ENCODE assay signal across 14 cellular contexts in the genomic region with DNA sequence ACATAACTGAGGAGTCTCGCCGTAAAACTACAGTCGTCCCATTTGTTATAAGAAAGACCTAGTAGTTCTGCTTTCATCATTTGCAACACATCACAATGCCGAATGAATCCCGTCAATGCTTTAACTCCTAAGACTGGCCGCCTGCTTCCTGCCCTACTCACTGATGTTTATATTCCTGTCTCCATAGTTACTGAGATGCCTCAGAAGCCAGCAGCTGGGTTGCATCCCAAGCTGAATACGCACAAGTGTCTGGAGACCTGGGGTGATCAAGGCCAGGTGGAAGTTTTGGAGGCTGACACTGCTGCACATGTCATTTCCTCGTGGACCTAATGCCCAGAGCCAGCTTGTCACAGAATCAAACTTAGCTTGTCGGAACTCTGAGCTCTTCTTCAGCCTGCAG.
DNase-seq lines count a peak whose midpoint lies in the region; ATAC-seq and TF ChIP-seq lines count a peak whose summit lies in the region.
"Had no signal": no experiment of that assay in that cellular context is flagged by ENCODE, and none has a peak within 500 bp of the region (broad histone marks: within the 10 kb centered on the region; RNA-seq: fewer than 3 reads in every experiment).

No MANE protein-coding gene starts in this region.

- TF ChIP-seq EP300 in transverse colon (IDR thresholded peaks at IDR 0.05; ENCODE audit: low read depth): no peak

- TF ChIP-seq CTCF in endothelial cell (IDR thresholded peaks at IDR 0.05; ENCODE audit: unreplicated experiment): no peak
- no peak for TF ChIP-seq CTCF in transverse colon (IDR thresholded peaks at IDR 0.05)
- no peak for TF ChIP-seq CTCF in Calu3 (IDR thresholded peaks at IDR 0.05; ENCODE audit: unreplicated experiment)

- no peak overlapping the region for H3K4me3 Mint-ChIP-seq in endothelial cell (ENCODE audit: unreplicated experiment)
- H3K4me3 Mint-ChIP-seq in Calu3 (ENCODE audit: low read depth, unreplicated experiment): no peak overlapping the region
- H3K4me3 Mint-ChIP-seq: stimulated activated naive CD8-positive, alpha-beta T cell treated with anti-CD3 and anti-CD28 coated beads, Interleukin-15, Interleukin-2, amounts not matched to agents 100 ng/mL and 50 ng/mL, for 24 hours had no signal

- H3K27ac ChIP-seq in transverse colon: no peak overlapping the region
- H3K27ac ChIP-seq: 22Rv1 had no signal

- H3K9me3 Mint-ChIP-seq in endothelial cell (ENCODE audit: unreplicated experiment) (no peaks in the 10 kb centered on the region), Calu3 (ENCODE audit: low read depth, unreplicated experiment) (no peaks in the 10 kb centered on the region)

- ATAC-seq in GM21717 (IDR thresholded peaks at IDR 0.05; ENCODE audit: unreplicated experiment) (no peak), HG02798 (IDR thresholded peaks at IDR 0.05; ENCODE audit: poor library complexity, unreplicated experiment) (no peak)
- ATAC-seq: activated CD4-positive, CD25-positive, alpha-beta regulatory T cell treated with anti-CD3 and anti-CD28 coated beads, Interleukin-2, amount 50 U/mL, for 24 hours had no signal

- H3K27me3 Mint-ChIP-seq in endothelial cell (ENCODE audit: unreplicated experiment) (no peaks in the 10 kb centered on the region), Calu3 (ENCODE audit: unreplicated experiment) (peaks cover 23% of the 10 kb centered on the region)

- no peak for TF ChIP-seq POLR2A in transverse colon (IDR thresholded peaks at IDR 0.05)

- H3K36me3 ChIP-seq in transverse colon: no peaks in the 10 kb centered on the region

- peak overlapping the region; percentile 76 for H3K27ac Mint-ChIP-seq in endothelial cell (ENCODE audit: unreplicated experiment)
- H3K27ac Mint-ChIP-seq in Calu3 (ENCODE audit: unreplicated experiment): no peak overlapping the region
- H3K27ac Mint-ChIP-seq: stimulated activated naive CD8-positive, alpha-beta T cell treated with anti-CD3 and anti-CD28 coated beads, Interleukin-15, Interleukin-2, amounts not matched to agents 100 ng/mL and 50 ng/mL, for 24 hours had no signal

- DNase-seq in DMS53 (lab: John Stamatoyannopoulos, UW) (peak; percentile 14), DMS53 treated with DMSO at 0.1 percent for 48 hours (lab: John Stamatoyannopoulos, UW; ENCODE audit: unreplicated experiment) (no peak), endothelial cell (ENCODE audit: low spot score) (peak; percentile 55), iris pigment epithelial cell (ENCODE audit: low read depth) (peak; percentile 88), transverse colon (peak; percentile 24), Calu3 (no peak)
- DNase-seq: MM.1S; NCI-H345; stimulated activated CD4-positive, alpha-beta T cell treated with anti-CD3 and anti-CD28 coated beads, Interleukin-4, amount 100 ng/mL, for 24 hours had no signal

- no peaks in the 10 kb centered on the region for H3K9me3 ChIP-seq in transverse colon

- peaks cover 0 to 3% (median 0%) of the 10 kb centered on the region in 4 donors for H3K4me1 ChIP-seq in transverse colon

- 62 to 66% methylated on average over 9 of the region's 9 CpGs for WGBS in transverse colon (ENCODE audit: low coverage in 1 of 2), 2 donors

- peaks cover 3% of the 10 kb centered on the region for H3K4me1 Mint-ChIP-seq in endothelial cell (ENCODE audit: unreplicated experiment)
- no peaks in the 10 kb centered on the region for H3K4me1 Mint-ChIP-seq in Calu3 (ENCODE audit: low read depth, unreplicated experiment)

- BruUV-seq in Calu3 (replicated peaks; lab: Mats Ljungman, UMichigan): no TSS peak

- no peaks in the 10 kb centered on the region for H3K36me3 Mint-ChIP-seq in endothelial cell (ENCODE audit: low read depth, unreplicated experiment)
- no peaks in the 10 kb centered on the region for H3K36me3 Mint-ChIP-seq in Calu3 (ENCODE audit: insufficient read depth, unreplicated experiment)

- intact Hi-C loops in transverse colon (cut with DNase I; ENCODE audit: low total_unique reads): no loop called here
- intact Hi-C loops in Calu3 (cut with micrococcal nuclease; ENCODE audit: unreplicated experiment): no loop called here

- in situ Hi-C loops in transverse colon (cut with MboI; ENCODE audit: low pct_ligation_motif_present in 1 of 4, low pct_unique_long_range_greater_than_20kb in 1 of 4, low sequenced_read_pairs in 3 of 4): no loop called here

- no peak overlapping the region for H3K4me3 ChIP-seq in transverse colon

- CTCF ChIA-PET in Calu3 (lab: Charles Lee): no interaction called here

- H3K27me3 ChIP-seq in transverse colon: no peaks in the 10 kb centered on the region

Comparison
In these comparisons a context has a peak if more than half of its experiments do, and no peak if none do; other contexts are left out.
1. DNase-seq: peak in DMS53 (single experiment), endothelial cell (single experiment), iris pigment epithelial cell (single experiment) and transverse colon (single experiment); none in DMS53 treated with DMSO at 0.1 percent for 48 hours (single experiment) and Calu3 (single experiment).